34 cellular contexts compared by ENCODE assay signal in genomic region chr7:136259074-136259473, GRCh38.
"Had no signal": no experiment of that assay in that cellular context is flagged by ENCODE, and none has a peak within 500 bp of the region (broad histone marks: within the 10 kb centered on the region; RNA-seq: fewer than 3 reads in every experiment).

No MANE protein-coding gene starts in this region.

- DNase-seq: Karpas-422, Kasumi-1, MG63, MV-4-11, NCI-H1048, NCI-H1092, NCI-H1092 treated with DMSO at 0.1 percent for 48 hours, NCI-H1105, NCI-H1105 treated with DMSO at 0.1 percent for 48 hours, NCI-H1417, NCI-H1417 treated with DMSO at 0.1 percent for 48 hours, NCI-H1436, NCI-H1436 treated with DMSO at 0.1 percent for 48 hours, NCI-H146, NCI-H1694, NCI-H1694 treated with DMSO at 0.1 percent for 48 hours, NCI-H187, NCI-H187 treated with DMSO at 0.1 percent for 48 hours, NCI-H1930, NCI-H2029, NCI-H2029 treated with DMSO at 0.1 percent for 48 hours, NCI-H2081, NCI-H2081 treated with DMSO at 0.1 percent for 48 hours, NCI-H2107, NCI-H2171, NCI-H2171 treated with DMSO at 0.1 percent for 48 hours, NCI-H2227 treated with DMSO at 0.1 percent for 48 hours, NCI-H226, NCI-H345, NCI-H446, NCI-H446 treated with DMSO at 0.1 percent for 48 hours, NCI-H510A, NCI-H510A treated with DMSO at 0.1 percent for 48 hours, NCI-H524 had no signal

- H3K27me3 ChIP-seq: MG63 had no signal

- H3K36me3 ChIP-seq: MG63 had no signal

- H3K9me3 ChIP-seq: MG63 had no signal

- H3K4me3 ChIP-seq: MG63 had no signal
